ENCODE assay signal across 15 cellular contexts in the genomic region with DNA sequence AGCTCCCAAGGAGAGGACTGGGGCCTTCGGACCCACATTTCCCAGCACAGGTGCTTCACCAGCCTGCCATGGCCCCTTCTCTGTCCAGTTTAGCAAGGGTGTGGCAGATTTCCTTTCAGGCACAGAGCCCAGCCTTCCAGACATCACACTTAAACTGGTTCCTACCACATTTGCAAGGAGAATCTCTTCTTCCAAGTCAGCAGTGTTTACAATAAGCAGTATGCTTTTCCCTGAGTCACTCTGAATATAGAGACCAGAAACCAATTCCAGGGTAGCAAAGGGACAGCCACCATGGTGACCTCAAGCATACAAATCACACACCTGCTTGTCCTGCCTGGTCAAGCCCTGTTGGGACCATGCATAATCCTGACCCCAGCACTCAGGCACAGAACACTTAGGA. TPM values are rescaled to one million over a fixed set of nuclear protein-coding genes. Genes with fewer than 3 reads are reported as not detected.
DNase-seq lines count a peak whose midpoint lies in the region; ATAC-seq and TF ChIP-seq lines count a peak whose summit lies in the region.
"Had no signal": no experiment of that assay in that cellular context is flagged by ENCODE, and none has a peak within 500 bp of the region (broad histone marks: within the 10 kb centered on the region; RNA-seq: fewer than 3 reads in every experiment).

No MANE protein-coding gene starts in this region.

- H3K79me2 ChIP-seq in OCI-LY7 (ENCODE audit: insufficient read depth, low read depth, low read length) = no peaks in the 10 kb centered on the region

- TF ChIP-seq POLR2A in breast epithelium (IDR thresholded peaks at IDR 0.05) (no peak), adrenal gland (IDR thresholded peaks at IDR 0.05) (no peak)

- POLR2A ChIA-PET in OCI-LY7 (lab: Charles Lee) = interaction anchor here (1.5 kb wide), 1 partner anchor 18 kb away, joined by 3 read pairs; no protein-coding TSS in a partner anchor

- no peak overlapping the region for H3K27ac Mint-ChIP-seq in activated CD8-positive, alpha-beta memory T cell treated with anti-CD3 and anti-CD28 coated beads, Interleukin-2, amount 10 ng/mL, durations not matched to agents 7 days and 5 days
- peak overlapping the region; percentile 82 for H3K27ac Mint-ChIP-seq in type B pancreatic cell
- H3K27ac Mint-ChIP-seq: nephron had no signal

- H3K4me1 Mint-ChIP-seq in activated CD8-positive, alpha-beta memory T cell treated with anti-CD3 and anti-CD28 coated beads, Interleukin-2, amount 10 ng/mL, durations not matched to agents 7 days and 5 days = peaks cover 21% of the 10 kb centered on the region
- peaks cover 27% of the 10 kb centered on the region for H3K4me1 Mint-ChIP-seq in type B pancreatic cell (ENCODE audit: unreplicated experiment)

- H3K4me3 ChIP-seq in breast epithelium (no peak overlapping the region), OCI-LY7 (ENCODE audit: low read depth, low read length, poor library complexity, severe bottlenecking) (no peak overlapping the region), adrenal gland (no peak overlapping the region)
- H3K4me3 ChIP-seq: Peyer's patch, smooth muscle cell, thyroid gland had no signal

- peaks cover 5% of the 10 kb centered on the region for H3K27me3 Mint-ChIP-seq in activated CD8-positive, alpha-beta memory T cell treated with anti-CD3 and anti-CD28 coated beads, Interleukin-2, amount 10 ng/mL, durations not matched to agents 7 days and 5 days
- H3K27me3 Mint-ChIP-seq in type B pancreatic cell = peaks cover 20% of the 10 kb centered on the region

- H3K27ac ChIP-seq in breast epithelium (peak overlapping the region; percentile 86 to 88), OCI-LY7 (ENCODE audit: low read depth, low read length, poor library complexity, severe bottlenecking) (no peak overlapping the region), adrenal gland (no peak overlapping the region), substantia nigra (ENCODE audit: low read depth, low read length, poor library complexity, severe bottlenecking) (no peak overlapping the region)
- H3K27ac ChIP-seq: Peyer's patch, thyroid gland had no signal

- intact Hi-C loops in breast epithelium (cut with DNase I; ENCODE audit: low total_unique reads) = no loop called here
- intact Hi-C loops in OCI-LY7 (cut with micrococcal nuclease; ENCODE audit: unreplicated experiment) = no loop called here
- intact Hi-C loops in adrenal gland (cut with DNase I) = no loop called here

- no peak overlapping the region for H3K4me3 Mint-ChIP-seq in activated CD8-positive, alpha-beta memory T cell treated with anti-CD3 and anti-CD28 coated beads, Interleukin-2, amount 10 ng/mL, durations not matched to agents 7 days and 5 days
- no peak overlapping the region for H3K4me3 Mint-ChIP-seq in type B pancreatic cell
- H3K4me3 Mint-ChIP-seq: activated naive CD4-positive, alpha-beta T cell treated with anti-CD3 and anti-CD28 coated beads, Interleukin-2, amount 10 ng/mL, durations not matched to agents 7 days and 5 days had no signal

- H3K4me2 ChIP-seq in OCI-LY7 (ENCODE audit: low read length) = no peak overlapping the region
- H3K4me2 ChIP-seq: smooth muscle cell had no signal

- H3K9me3 Mint-ChIP-seq in activated CD8-positive, alpha-beta memory T cell treated with anti-CD3 and anti-CD28 coated beads, Interleukin-2, amount 10 ng/mL, durations not matched to agents 7 days and 5 days (ENCODE audit: low read depth) = no peaks in the 10 kb centered on the region
- peaks cover 5% of the 10 kb centered on the region for H3K9me3 Mint-ChIP-seq in type B pancreatic cell
- H3K9me3 Mint-ChIP-seq: activated naive CD4-positive, alpha-beta T cell treated with anti-CD3 and anti-CD28 coated beads, Interleukin-2, amount 10 ng/mL, durations not matched to agents 7 days and 5 days; nephron had no signal

- H3K27me3 ChIP-seq in breast epithelium (no peaks in the 10 kb centered on the region), adrenal gland (no peaks in the 10 kb centered on the region)
- H3K27me3 ChIP-seq: Peyer's patch, thyroid gland had no signal

- ATAC-seq in activated CD8-positive, alpha-beta memory T cell treated with anti-CD3 and anti-CD28 coated beads, Interleukin-2, amount 10 ng/mL, durations not matched to agents 7 days and 5 days = no peak
- ATAC-seq in left lobe of liver = no peak

- H3K9me2 ChIP-seq in OCI-LY7 (ENCODE audit: insufficient read depth, low read length) = no peaks in the 10 kb centered on the region

- H2AFZ ChIP-seq in OCI-LY7 (ENCODE audit: low read length) = no peak overlapping the region

- H3K4me1 ChIP-seq in breast epithelium (no peaks in the 10 kb centered on the region), OCI-LY7 (ENCODE audit: insufficient read depth, low read length, poor library complexity, severe bottlenecking) (no peaks in the 10 kb centered on the region), adrenal gland (replicated peaks in 1 of 2) (no peaks in the 10 kb centered on the region)

- CTCF ChIA-PET in activated CD8-positive, alpha-beta memory T cell treated with anti-CD3 and anti-CD28 coated beads, Interleukin-2, amount 10 ng/mL, durations not matched to agents 7 days and 5 days (lab: Charles Lee) = interaction anchor here (1.5 to 2.6 kb wide), 6 partner anchors 10 to 55 kb away, joined by 4 to 8 read pairs (median 6); no protein-coding TSS in a partner anchor
- CTCF ChIA-PET in OCI-LY7 (lab: Charles Lee; ENCODE audit: unreplicated experiment) = interaction anchor here (1.3 to 1.5 kb wide), 2 partner anchors 9 to 14 kb away, joined by 3 read pairs; no protein-coding TSS in a partner anchor

- TF ChIP-seq CTCF in breast epithelium (IDR thresholded peaks at IDR 0.05) (no peak), type B pancreatic cell (conservative IDR thresholded peaks at IDR 0.05) (no peak), OCI-LY7 (conservative IDR thresholded peaks at IDR 0.05; ENCODE audit: low read length) (no peak), adrenal gland (IDR thresholded peaks at IDR 0.05) (no peak)

- peak; percentile 20 for DNase-seq in activated CD8-positive, alpha-beta memory T cell treated with anti-CD3 and anti-CD28 coated beads, Interleukin-2, amount 50 U/mL, for 48 hours
- DNase-seq in activated CD8-positive, alpha-beta memory T cell treated with anti-CD3 and anti-CD28 coated beads, Interleukin-2, amount 10 ng/mL, durations not matched to agents 7 days and 5 days = no peak
- DNase-seq in breast epithelium (ENCODE audit: low spot score in 2 of 2) = no peak
- peak; percentile 33 for DNase-seq in left lobe of liver (ENCODE audit: low spot score)
- peak; percentile 18 for DNase-seq in type B pancreatic cell (ENCODE audit: extremely low spot score, unreplicated experiment)
- no peak for DNase-seq in OCI-LY7 (ENCODE audit: low spot score)
- no peak for DNase-seq in adrenal gland
- DNase-seq in substantia nigra (lab: John Stamatoyannopoulos, UW) = no peak
- DNase-seq: NCI-H1417 treated with DMSO at 0.1 percent for 48 hours had no signal

- no peaks in the 10 kb centered on the region for H3K36me3 ChIP-seq in breast epithelium
- no peaks in the 10 kb centered on the region for H3K36me3 ChIP-seq in OCI-LY7 (ENCODE audit: insufficient read depth, low read length)
- no peaks in the 10 kb centered on the region for H3K36me3 ChIP-seq in adrenal gland (replicated peaks in 1 of 2)
- H3K36me3 ChIP-seq: Peyer's patch, thyroid gland had no signal

- no peaks in the 10 kb centered on the region for H3K36me3 Mint-ChIP-seq in activated CD8-positive, alpha-beta memory T cell treated with anti-CD3 and anti-CD28 coated beads, Interleukin-2, amount 10 ng/mL, durations not matched to agents 7 days and 5 days
- no peaks in the 10 kb centered on the region for H3K36me3 Mint-ChIP-seq in type B pancreatic cell

- 33 to 80% (median 52%) methylated on average over 1 of the region's 1 CpG for WGBS in adrenal gland, 4 donors

- H3K9me3 ChIP-seq in breast epithelium = no peaks in the 10 kb centered on the region
- H3K9me3 ChIP-seq in OCI-LY7 (ENCODE audit: low read length) = no peaks in the 10 kb centered on the region
- H3K9me3 ChIP-seq in adrenal gland (replicated peaks in 1 of 3) = no peaks in the 10 kb centered on the region
- H3K9me3 ChIP-seq: Peyer's patch, thyroid gland had no signal

- BruUV-seq in OCI-LY7 (replicated peaks; lab: Mats Ljungman, UMichigan) = no TSS peak

- no peaks in the 10 kb centered on the region for H4K20me1 ChIP-seq in OCI-LY7 (ENCODE audit: insufficient read depth, low read length)

RNA-seq across cellular contexts. Expression of a gene that starts 8.7 kb away (rescaled TPM):
- 10 to 100 TPM; 16.1 to 18.6 TPM for total RNA-seq in activated CD8-positive, alpha-beta memory T cell treated with anti-CD3 and anti-CD28 coated beads, Interleukin-2, amount 10 ng/mL, durations not matched to agents 7 days and 5 days
- total RNA-seq in breast epithelium (10 to 100 TPM; 15.7 to 29.0 (median 22.1) TPM), left lobe of liver (not detected), type B pancreatic cell (ENCODE audit: low replicate concordance) (1.0 and 1.6 TPM in 2 replicates), OCI-LY7 (2022) (not detected in 2 replicates), adrenal gland (10 to 100 TPM in 1 of 8 donors, 1 to 10 TPM in 7; 1.1 to 10.7 (median 2.8) TPM)
- not detected in 2 replicates for total RNA-seq in OCI-LY7 (2014; rRNA removed; shearing (Covaris generic))
- 1 to 10 TPM; 1.3 to 8.5 (median 5.3) TPM for polyA plus RNA-seq in adrenal gland
- total RNA-seq: HT-29 had no signal

RNA-seq across cellular contexts. Expression of a gene that starts 30.5 kb away (rescaled TPM):
- total RNA-seq in activated CD8-positive, alpha-beta memory T cell treated with anti-CD3 and anti-CD28 coated beads, Interleukin-2, amount 10 ng/mL, durations not matched to agents 7 days and 5 days = 10 to 100 TPM; 20.2 to 25.5 TPM
- total RNA-seq in breast epithelium (10 to 100 TPM; 11.5 to 21.4 (median 19.7) TPM), left lobe of liver (23.6 TPM), type B pancreatic cell (ENCODE audit: low replicate concordance) (26.5 and 29.9 TPM in 2 replicates), OCI-LY7 (2022) (9.2 and 9.7 TPM in 2 replicates), adrenal gland (10 to 100 TPM in 3 of 8 donors, 1 to 10 TPM in 5; 6.1 to 39.1 (median 8.7) TPM)
- 4.2 and 4.9 TPM in 2 replicates for total RNA-seq in OCI-LY7 (2014; rRNA removed; shearing (Covaris generic))
- polyA plus RNA-seq in adrenal gland = 1 to 10 TPM; 1.3 to 5.1 (median 1.9) TPM

RNA-seq across cellular contexts. Expression of a gene that starts 56.3 kb away (rescaled TPM):
- 10 to 100 TPM; 47.8 to 52.3 TPM for total RNA-seq in activated CD8-positive, alpha-beta memory T cell treated with anti-CD3 and anti-CD28 coated beads, Interleukin-2, amount 10 ng/mL, durations not matched to agents 7 days and 5 days
- total RNA-seq in breast epithelium = 100 to 1,000 TPM in 1 of 3 donors, 10 to 100 TPM in 2; 79.5 to 104 (median 85.5) TPM
- 152 TPM for total RNA-seq in left lobe of liver
- 20.1 and 32.8 TPM in 2 replicates for total RNA-seq in type B pancreatic cell (ENCODE audit: low replicate concordance)
- total RNA-seq in OCI-LY7 (2014; rRNA removed; shearing (Covaris generic)) = 12.0 TPM in 2 replicates
- total RNA-seq in OCI-LY7 (2022) = not detected in 2 replicates
- 100 to 1,000 TPM in 5 of 8 donors, 10 to 100 TPM in 3; 86.9 to 602 (median 171) TPM for total RNA-seq in adrenal gland
- polyA plus RNA-seq in adrenal gland = 100 to 1,000 TPM in 1 of 3 donors, 10 to 100 TPM in 2; 38.3 to 135 (median 68.6) TPM

Comparison
In these comparisons a context has a peak if more than half of its experiments do, and no peak if none do; other contexts are left out.
1. DNase-seq: peak in activated CD8-positive, alpha-beta memory T cell treated with anti-CD3 and anti-CD28 coated beads, Interleukin-2, amount 50 U/mL, for 48 hours (single experiment), left lobe of liver (single experiment) and type B pancreatic cell (single experiment); none in activated CD8-positive, alpha-beta memory T cell treated with anti-CD3 and anti-CD28 coated beads, Interleukin-2, amount 10 ng/mL, durations not matched to agents 7 days and 5 days (single experiment), breast epithelium (0 of 2), OCI-LY7 (single experiment), adrenal gland (0 of 7) and substantia nigra (0 of 49).
2. H3K27ac ChIP-seq: peak in breast epithelium (2 of 2); none in OCI-LY7 (single experiment), adrenal gland (0 of 5) and substantia nigra (single experiment).